1 cellular context compared by ENCODE assay signal in genomic region chr1:111743679-111744101, GRCh38.
TF ChIP-seq lines count a peak whose summit lies in the region.

No MANE protein-coding gene starts in this region.

TF ChIP-seq in H1, 55 proteins besides CTCF, POLR2A, EP300 and RAD21:
- TF ChIP-seq KDM1A (IDR thresholded peaks at IDR 0.05; ENCODE audit: borderline replicate concordance, low read length) (no peak), HDAC6 (IDR thresholded peaks at IDR 0.05; ENCODE audit: low read depth, low read length) (no peak), CBX5 (IDR thresholded peaks at IDR 0.05; ENCODE audit: low read depth, low read length) (no peak), TBP (IDR thresholded peaks at IDR 0.05; ENCODE audit: low read depth, low read length) (no peak)
